ENCODE assay signal across 8 cellular contexts in the genomic region with DNA sequence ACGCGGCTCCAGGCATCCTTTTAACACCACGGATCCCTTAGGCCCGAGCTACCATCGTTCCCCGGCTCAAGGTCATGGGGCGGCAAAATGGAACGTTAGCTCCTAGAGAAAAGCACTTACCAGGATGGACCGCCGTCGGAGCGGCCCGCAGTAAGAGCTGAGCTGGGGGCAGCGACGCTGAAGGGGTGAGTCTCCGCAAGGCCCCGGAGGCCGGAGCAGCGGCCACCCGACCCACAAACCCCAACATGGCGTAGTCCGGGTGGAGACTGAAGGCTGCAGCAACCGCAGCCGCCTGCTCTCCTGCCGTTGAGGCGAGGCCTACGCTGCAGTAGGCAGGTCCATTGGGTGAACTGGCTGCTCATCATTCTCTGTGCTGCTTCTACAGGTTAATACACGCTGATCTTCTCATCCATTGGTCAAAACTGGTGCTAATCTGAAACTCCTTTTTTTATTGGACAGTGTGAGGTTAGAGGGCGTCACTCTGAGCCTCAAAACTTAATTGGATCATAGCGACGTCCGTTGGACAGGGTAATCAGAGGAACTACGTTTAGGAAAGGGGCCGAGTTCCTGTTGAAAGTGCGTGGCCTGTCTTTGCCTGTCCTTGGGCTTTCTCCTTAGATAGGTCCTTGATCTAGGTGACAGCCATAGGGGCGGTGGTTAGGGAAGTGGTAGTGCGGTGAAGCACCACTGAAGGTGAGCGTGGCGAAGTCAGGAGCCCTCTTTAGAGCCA. TPM values are rescaled to one million over a fixed set of nuclear protein-coding genes. Genes with fewer than 3 reads are reported as not detected.
DNase-seq lines count a peak whose midpoint lies in the region; ATAC-seq and TF ChIP-seq lines count a peak whose summit lies in the region.

A gene (minus strand): TSS at position 268 of the 730 bp plus-strand sequence. CDS start 21 bp downstream, at position 247.

- peak; percentile 99 for TF ChIP-seq POLR2A in GM18951 (IDR thresholded peaks at IDR 0.05; ENCODE audit: extremely low read depth, insufficient read depth, insufficient read length)

- H3K27me3 Mint-ChIP-seq in activated B cell treated with CpG ODN at 0.5 μM for 24 hours = no peaks in the 10 kb centered on the region
- peaks cover 7 to 10% (median 8%) of the 10 kb centered on the region in 3 donors for H3K27me3 Mint-ChIP-seq in immature natural killer cell (ENCODE audit: low read depth in 3 of 3)

- in situ Hi-C loops in GM18951 (cut with MboI; ENCODE audit: low sequenced_read_pairs, unreplicated experiment) = no loop called here

- TF ChIP-seq CTCF in activated B cell treated with CpG ODN at 0.5 μM for 24 hours (IDR thresholded peaks at IDR 0.05) = no peak

- peaks cover 25% of the 10 kb centered on the region for H3K4me1 Mint-ChIP-seq in activated B cell treated with CpG ODN at 0.5 μM for 24 hours
- H3K4me1 Mint-ChIP-seq in immature natural killer cell = peaks cover 34 to 42% of the 10 kb centered on the region in 2 donors

- CTCF ChIA-PET in activated B cell treated with CpG ODN at 0.5 μM for 24 hours (lab: Charles Lee) = interaction anchor here (0.7 to 1.7 kb wide), 5 partner anchors 9 to 467 kb away, joined by 3 to 12 read pairs (median 3); no protein-coding TSS in a partner anchor

- H3K27ac Mint-ChIP-seq in activated B cell treated with CpG ODN at 0.5 μM for 24 hours = peak within 1 kb of the TSS; percentile 99
- peak within 1 kb of the TSS; percentile 95 to 100 (median 98) for H3K27ac Mint-ChIP-seq in immature natural killer cell

- H3K36me3 Mint-ChIP-seq in activated B cell treated with CpG ODN at 0.5 μM for 24 hours (ENCODE audit: low read depth) = peaks cover 47% of the 10 kb centered on the region
- peaks cover 7 to 22% (median 14%) of the 10 kb centered on the region in 3 donors for H3K36me3 Mint-ChIP-seq in immature natural killer cell

- intact Hi-C loops in activated B cell treated with CpG ODN at 0.5 μM for 24 hours (cut with micrococcal nuclease) = loop anchor here (1.0 kb wide), 6 partner anchors 10 to 79 kb away; a partner anchor contains a TSS

- H3K27ac ChIP-seq in caudate nucleus (ENCODE audit: low read depth, low read length) = peak within 1 kb of the TSS; percentile 92

- ATAC-seq in HG03196 (IDR thresholded peaks at IDR 0.05; ENCODE audit: unreplicated experiment) (peak; percentile 99), activated B cell treated with CpG ODN at 0.5 μM for 24 hours (ENCODE audit: low read depth) (peak; percentile 97)

- POLR2A ChIA-PET in activated B cell treated with CpG ODN at 0.5 μM for 24 hours (lab: Charles Lee) = interaction anchor here (0.6 to 4.7 kb wide), 20 partner anchors 10 to 465 kb away, joined by 3 to 87 read pairs (median 4); a partner anchor contains a TSS

- H3K9me3 Mint-ChIP-seq in activated B cell treated with CpG ODN at 0.5 μM for 24 hours (no peaks in the 10 kb centered on the region), immature natural killer cell (no peaks in the 10 kb centered on the region)

- DNase-seq in AG08395 (ENCODE audit: low spot score) = peak; percentile 99
- DNase-seq in NCI-H345 (lab: John Stamatoyannopoulos, UW) = peak; percentile 99
- DNase-seq in activated B cell treated with CpG ODN at 0.5 μM for 24 hours = peak; percentile 68
- peak in 60 of 61 donors; percentile 61 to 99 (median 93) for DNase-seq in caudate nucleus (lab: John Stamatoyannopoulos, UW)
- DNase-seq in immature natural killer cell = peak; percentile 95 to 96 (median 96)
- peak; percentile 99 for DNase-seq in smooth muscle cell of the brain vasculature (ENCODE audit: low read depth, low spot score)

- H3K4me3 Mint-ChIP-seq in activated B cell treated with CpG ODN at 0.5 μM for 24 hours (peak within 1 kb of the TSS; percentile 97), immature natural killer cell (peak within 1 kb of the TSS; percentile 84 to 96 (median 93))

RNA-seq across cellular contexts. Expression of the gene that starts here (rescaled TPM):
- 499 and 503 TPM in 2 replicates for total RNA-seq in activated B cell treated with CpG ODN at 0.5 μM for 24 hours
- 1,000 to 10,000 TPM in 1 of 3 donors, 100 to 1,000 TPM in 2; 795 to 1,475 (median 867) TPM for polyA plus RNA-seq in immature natural killer cell

Comparison
In these comparisons a context has a peak if more than half of its experiments do, and no peak if none do; other contexts are left out.
1. Peak in every context shown above with its lines: DNase-seq, ATAC-seq and H3K27ac ChIP-seq.